In genomic region chr9:68304212-68304611, GRCh38 we compare ENCODE assay signal across 5 cellular contexts. TPM values are rescaled to one million over a fixed set of nuclear protein-coding genes. Genes with fewer than 3 reads are reported as not detected.
"Had no signal": no experiment of that assay in that cellular context is flagged by ENCODE, and none has a peak within 500 bp of the region (broad histone marks: within the 10 kb centered on the region; RNA-seq: fewer than 3 reads in every experiment).

No MANE protein-coding gene starts in this region.

RNA-seq across cellular contexts. Expression of gene FOXD4L3, which starts 1.5 kb away (rescaled TPM):
- total RNA-seq: GM23248, H4, H7, H9, HFFc6 had no signal
- polyA plus RNA-seq: GM23248 had no signal

RNA-seq across cellular contexts. Expression of gene PGM5, which starts 52.2 kb away (rescaled TPM):
- total RNA-seq: H9 had no signal
